In the genomic region with DNA sequence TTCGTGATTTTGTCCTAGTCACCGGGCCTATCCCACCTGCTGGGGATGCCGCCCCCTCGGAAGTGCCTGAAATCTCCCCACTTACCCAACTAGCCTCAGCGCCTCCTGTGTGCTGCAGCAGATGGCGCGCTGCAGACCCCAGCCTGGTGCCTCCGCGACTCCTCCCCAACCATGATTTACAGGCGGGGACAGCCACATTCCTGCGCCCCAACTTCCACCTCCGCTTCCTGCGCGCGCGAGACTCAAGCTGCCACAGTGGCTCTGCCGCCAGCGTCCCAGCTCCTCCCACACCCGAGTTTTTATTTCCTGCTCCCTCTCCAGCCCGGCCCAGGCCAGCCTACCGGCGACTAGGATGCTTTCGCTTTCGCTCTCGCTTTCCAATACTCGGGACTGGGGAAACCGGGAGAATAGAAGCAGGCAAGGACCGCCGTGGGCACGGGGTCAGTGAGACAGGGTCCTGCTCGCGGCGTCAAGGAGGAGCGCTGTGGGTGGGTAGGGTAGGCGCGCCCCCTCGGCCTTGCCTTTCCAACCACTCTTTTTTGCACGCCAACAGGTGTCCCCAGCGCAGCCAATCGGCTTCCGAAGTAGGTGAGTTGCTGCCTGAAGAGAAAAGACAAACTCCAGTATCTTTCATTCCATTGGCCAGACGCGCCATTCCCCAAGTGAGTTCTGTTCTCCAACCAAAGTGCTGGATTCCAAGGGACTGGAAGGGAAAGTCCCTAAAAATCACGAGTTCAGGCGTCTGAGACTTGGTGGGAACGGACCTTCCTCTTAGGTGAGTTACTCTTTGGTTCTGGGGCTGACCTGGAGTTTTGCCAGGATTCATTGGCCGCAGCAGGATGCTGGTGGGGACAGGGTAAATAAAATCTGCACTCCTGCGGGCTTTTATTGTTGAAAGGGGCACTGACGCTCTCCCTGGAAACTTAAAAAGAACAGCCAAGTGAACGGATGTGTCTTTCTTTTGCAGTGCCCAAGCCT, we compare ENCODE assay signal across 8 cellular contexts. TPM values are rescaled to one million over a fixed set of nuclear protein-coding genes. Genes with fewer than 3 reads are reported as not detected.
DNase-seq lines count a peak whose midpoint lies in the region; ATAC-seq and TF ChIP-seq lines count a peak whose summit lies in the region.

A gene with protein sequence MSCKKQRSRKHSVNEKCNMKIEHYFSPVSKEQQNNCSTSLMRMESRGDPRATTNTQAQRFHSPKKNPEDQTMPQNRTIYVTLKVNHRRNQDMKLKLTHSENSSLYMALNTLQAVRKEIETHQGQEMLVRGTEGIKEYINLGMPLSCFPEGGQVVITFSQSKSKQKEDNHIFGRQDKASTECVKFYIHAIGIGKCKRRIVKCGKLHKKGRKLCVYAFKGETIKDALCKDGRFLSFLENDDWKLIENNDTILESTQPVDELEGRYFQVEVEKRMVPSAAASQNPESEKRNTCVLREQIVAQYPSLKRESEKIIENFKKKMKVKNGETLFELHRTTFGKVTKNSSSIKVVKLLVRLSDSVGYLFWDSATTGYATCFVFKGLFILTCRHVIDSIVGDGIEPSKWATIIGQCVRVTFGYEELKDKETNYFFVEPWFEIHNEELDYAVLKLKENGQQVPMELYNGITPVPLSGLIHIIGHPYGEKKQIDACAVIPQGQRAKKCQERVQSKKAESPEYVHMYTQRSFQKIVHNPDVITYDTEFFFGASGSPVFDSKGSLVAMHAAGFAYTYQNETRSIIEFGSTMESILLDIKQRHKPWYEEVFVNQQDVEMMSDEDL (plus strand): TSS at position 327 of the 978 bp plus-strand sequence. CDS start 6,017 bp downstream, outside the sequence.

- ATAC-seq in GM21786 (IDR thresholded peaks at IDR 0.05; ENCODE audit: unreplicated experiment), result peak; percentile 60

- H3K79me2 ChIP-seq in Karpas-422 (ENCODE audit: low read length), result peaks cover 18% of the 10 kb centered on the region

- H3K9me2 ChIP-seq in Karpas-422 (replicated peaks; ENCODE audit: insufficient read depth, low read length), result no peaks in the 10 kb centered on the region

- peak within 1 kb of the TSS; percentile 98 for H3K4me2 ChIP-seq in Karpas-422 (ENCODE audit: low read depth, low read length, poor library complexity, severe bottlenecking)

- peak within 1 kb of the TSS; percentile 74 for H3K9ac ChIP-seq in Karpas-422 (ENCODE audit: low read length)

- no peaks in the 10 kb centered on the region for H4K20me1 ChIP-seq in Karpas-422 (ENCODE audit: insufficient read depth, low read depth, low read length)

- H3K36me3 ChIP-seq in Karpas-422 (ENCODE audit: insufficient read depth, low read length) (peaks cover 15% of the 10 kb centered on the region; the same call in 1 of the 2 replicates), neutrophil (no peaks in the 10 kb centered on the region)

- H3K4me1 Mint-ChIP-seq in activated naive CD4-positive, alpha-beta T cell treated with anti-CD3 and anti-CD28 coated beads for 36 hours (ENCODE audit: low read depth), result peaks cover 40% of the 10 kb centered on the region

- H3K4me3 Mint-ChIP-seq in activated naive CD4-positive, alpha-beta T cell treated with anti-CD3 and anti-CD28 coated beads for 36 hours, result peak within 1 kb of the TSS; percentile 95

- intact Hi-C loops in activated naive CD4-positive, alpha-beta T cell treated with anti-CD3 and anti-CD28 coated beads for 36 hours (cut with micrococcal nuclease), result loop anchor here (1.0 to 10.0 kb wide), 8 partner anchors 15 to 1818 kb away; partner anchors contain the start of genes FAM111B, MED19, SELENOH and TMX2

- no peaks in the 10 kb centered on the region for H3K9me3 Mint-ChIP-seq in activated naive CD4-positive, alpha-beta T cell treated with anti-CD3 and anti-CD28 coated beads for 36 hours

- H2AFZ ChIP-seq in Karpas-422 (ENCODE audit: low read length), result peak within 1 kb of the TSS; percentile 95

- peaks cover 62% of the 10 kb centered on the region for H3K4me1 ChIP-seq in Karpas-422 (ENCODE audit: low read length)
- peaks cover 46 to 48% of the 10 kb centered on the region in 2 experiments for H3K4me1 ChIP-seq in neutrophil (ENCODE audit: control insufficient read depth in 1 of 2, insufficient read depth in 1 of 2, low read depth in 1 of 2, low read length in 1 of 2)

- H3K9me3 ChIP-seq in Karpas-422 (ENCODE audit: low read length) (no peaks in the 10 kb centered on the region), neutrophil (no peaks in the 10 kb centered on the region)

- peak within 1 kb of the TSS; percentile 91 for H3K27ac Mint-ChIP-seq in activated naive CD4-positive, alpha-beta T cell treated with anti-CD3 and anti-CD28 coated beads for 36 hours

- CTCF ChIA-PET in activated naive CD4-positive, alpha-beta T cell treated with anti-CD3 and anti-CD28 coated beads for 36 hours (lab: Charles Lee), result interaction anchor here (0.9 to 3.6 kb wide), 7 partner anchors 7 to 466 kb away, joined by 3 to 46 read pairs (median 5); no protein-coding TSS in a partner anchor

- TF ChIP-seq CTCF in neutrophil (IDR thresholded peaks at IDR 0.05) (peak; percentile 52), subcutaneous adipose tissue (IDR thresholded peaks at IDR 0.05; ENCODE audit: low read depth) (no peak)

- no peaks in the 10 kb centered on the region for H3K27me3 Mint-ChIP-seq in activated naive CD4-positive, alpha-beta T cell treated with anti-CD3 and anti-CD28 coated beads for 36 hours (ENCODE audit: low read depth)

- H3K36me3 Mint-ChIP-seq in activated naive CD4-positive, alpha-beta T cell treated with anti-CD3 and anti-CD28 coated beads for 36 hours (ENCODE audit: low read depth), result peaks cover 32% of the 10 kb centered on the region

- DNase-seq in EH (ENCODE audit: low read depth), result peak; percentile 93
- peak; percentile 90 for DNase-seq in Karpas-422
- peak; percentile 22 for DNase-seq in SK-N-DZ (ENCODE audit: low spot score)
- peak; percentile 88 for DNase-seq in activated naive CD4-positive, alpha-beta T cell treated with anti-CD3 and anti-CD28 coated beads for 36 hours
- DNase-seq in germinal center (ENCODE audit: low spot score), result peak; percentile 85

- H3K27me3 ChIP-seq in Karpas-422 (ENCODE audit: low read length) (no peaks in the 10 kb centered on the region), neutrophil (no peaks in the 10 kb centered on the region)

- H3K27ac ChIP-seq in Karpas-422 (ENCODE audit: low read length) (peak within 1 kb of the TSS; percentile 76), neutrophil (peak within 1 kb of the TSS; percentile 93)

- H3K4me3 ChIP-seq in Karpas-422 (ENCODE audit: low read length) (peak within 1 kb of the TSS; percentile 94), neutrophil (ENCODE audit: low read depth in 1 of 2, low read length in 1 of 2) (peak within 1 kb of the TSS; percentile 91 to 96)

RNA-seq across cellular contexts. Expression of the gene that starts here (rescaled TPM):
- total RNA-seq in Karpas-422 (2014; rRNA removed; shearing (Covaris generic); ENCODE audit: low replicate concordance), result 48.2 and 64.1 TPM in 2 replicates
- 0.86 and 1.8 TPM in 2 replicates for polyA plus RNA-seq in SK-N-DZ (2014; cell fraction: cytosol; rRNA removed)
- polyA plus RNA-seq in SK-N-DZ (2014; cell fraction: nucleus; rRNA removed), result 0.59 and 3.1 TPM in 2 replicates
- total RNA-seq in activated naive CD4-positive, alpha-beta T cell treated with anti-CD3 and anti-CD28 coated beads for 36 hours, result 10 to 100 TPM; 98.3 to 99.4 TPM
- 10 to 100 TPM; 36.8 to 94.2 (median 51.7) TPM for total RNA-seq in subcutaneous adipose tissue

Comparison
In these comparisons a context has a peak if more than half of its experiments do, and no peak if none do; other contexts are left out.
1. Peak in every context shown above with its lines: DNase-seq, ATAC-seq, H3K4me3 ChIP-seq and H3K27ac ChIP-seq.
2. DNase-seq: peak in every context shown above with its lines; median percentile 93 in EH; 90 in Karpas-422; 88 in activated naive CD4-positive, alpha-beta T cell treated with anti-CD3 and anti-CD28 coated beads for 36 hours; 85 in germinal center; 22 in SK-N-DZ.